19 cellular contexts compared by ENCODE assay signal in genomic region chr7:52091101-52091500, GRCh38.
"Had no signal": no experiment of that assay in that cellular context is flagged by ENCODE, and none has a peak within 500 bp of the region (broad histone marks: within the 10 kb centered on the region; RNA-seq: fewer than 3 reads in every experiment).

No MANE protein-coding gene starts in this region.

- H3K36me3 ChIP-seq: SJSA1 had no signal

- H3K27ac ChIP-seq: SJSA1, SK-N-MC had no signal

- DNase-seq: KBM-7, MV-4-11, NCI-H1048, NCI-H1105, NCI-H1417 treated with DMSO at 0.1 percent for 48 hours, NCI-H146, NCI-H1694 treated with DMSO at 0.1 percent for 48 hours, NCI-H1930, NCI-H2081 treated with DMSO at 0.1 percent for 48 hours, NCI-H2227 treated with DMSO at 0.1 percent for 48 hours, NCI-H524, NCI-H526 treated with DMSO at 0.1 percent for 48 hours, NCI-H748 treated with DMSO at 0.1 percent for 48 hours, Right ventricle myocardium superior, RPMI8226, SIG-M5 had no signal

- H3K27me3 ChIP-seq: SJSA1 had no signal

- H3K4me1 ChIP-seq: SJSA1 had no signal

- H3K4me3 ChIP-seq: SJSA1, SK-N-MC had no signal

- FAIRE-seq: RCC 7860 had no signal
